20 cellular contexts compared by ENCODE assay signal in genomic region chrX:154825586-154825985, GRCh38. TPM values are rescaled to one million over a fixed set of nuclear protein-coding genes. Genes with fewer than 3 reads are reported as not detected.
"Had no signal": no experiment of that assay in that cellular context is flagged by ENCODE, and none has a peak within 500 bp of the region (broad histone marks: within the 10 kb centered on the region; RNA-seq: fewer than 3 reads in every experiment).

No MANE protein-coding gene starts in this region.

RNA-seq across cellular contexts. Expression of gene SMIM9, which starts 8.9 kb away (rescaled TPM):
- total RNA-seq: activated naive CD4-positive, alpha-beta T cell treated with anti-CD3 and anti-CD28 coated beads for 36 hours; activated naive CD4-positive, alpha-beta T cell treated with anti-CD3 and anti-CD28 coated beads, Interleukin-2, amount 50 U/mL, for 72 hours; activated naive CD8-positive, alpha-beta T cell treated with anti-CD3 and anti-CD28 coated beads for 36 hours; activated T-cell treated with anti-CD3 and anti-CD28 coated beads, Interleukin-2, amount 50 U/mL, for 4 hours; activated T-cell treated with anti-CD3 and anti-CD28 coated beads, Interleukin-2, amount 50 U/mL, for 72 hours; activated T-helper 1 cell treated with anti-CD3 and anti-CD28 coated beads, Interleukin-12 subunit alpha, Interleukin-12 subunit beta, Interleukin-2, Interleukin-4 antibody, amounts not matched to agents 30 ng/mL and 10 ng/mL and 1 ng/mL, durations not matched to agents 14 hours and 24 hours and 36 hours; activated T-helper 17 cell treated with anti-CD3 and anti-CD28 coated beads, Interleukin-2, amount 50 U/mL, for 72 hours; activated T-helper 2 cell treated with anti-CD3 and anti-CD28 coated beads, Interferon-gamma antibody, Interleukin-2, Interleukin-4, amounts not matched to agents 10 μg/mL and 5 μg/mL and 100 μg/mL, durations not matched to agents 14 hours and 24 hours and 36 hours; adrenal gland; ascending aorta; astrocyte; body of pancreas; breast epithelium; bronchial epithelial cell; cardiac muscle cell; cardiac septum; cerebellum; chondrocyte had no signal
- polyA plus RNA-seq: adipose tissue, adrenal gland, aorta, cardiac muscle cell had no signal
